Comparison of ENCODE assay signal across 9 cellular contexts in the genomic region with DNA sequence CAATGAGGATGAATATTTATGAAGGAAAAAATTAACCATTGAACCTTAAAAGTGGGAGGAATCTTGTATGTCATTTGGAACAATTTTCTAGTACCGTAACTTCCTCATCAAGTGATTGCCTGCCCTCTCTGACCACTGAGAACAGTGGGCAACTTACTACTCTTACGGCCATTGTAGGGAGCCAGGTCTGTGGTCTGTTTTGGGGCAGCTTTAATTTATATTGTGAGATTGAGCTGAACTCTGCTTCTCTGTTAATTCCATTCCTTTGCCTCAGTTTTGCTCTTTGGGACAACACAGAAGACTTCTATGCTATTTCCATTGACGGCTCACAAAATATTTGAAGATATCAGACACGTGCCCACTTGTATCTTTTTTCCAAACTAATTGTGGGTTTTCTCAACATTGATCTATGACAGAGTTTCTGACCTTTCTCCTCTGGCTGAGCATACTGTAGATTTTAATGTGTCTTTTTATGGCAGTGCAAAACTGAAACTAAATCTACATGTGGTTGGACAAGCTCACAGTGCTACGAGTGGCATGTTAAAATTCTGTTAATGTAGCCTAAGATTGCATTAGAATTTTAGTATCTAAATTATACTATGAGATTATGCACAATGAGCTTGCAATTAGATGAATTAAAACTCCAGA. TPM values are rescaled to one million over a fixed set of nuclear protein-coding genes. Genes with fewer than 3 reads are reported as not detected.
DNase-seq lines count a peak whose midpoint lies in the region; ATAC-seq, FAIRE-seq and TF ChIP-seq lines count a peak whose summit lies in the region.
"Had no signal": no experiment of that assay in that cellular context is flagged by ENCODE, and none has a peak within 500 bp of the region (broad histone marks: within the 10 kb centered on the region; RNA-seq: fewer than 3 reads in every experiment).

No MANE protein-coding gene starts in this region.

- TF ChIP-seq CTCF in pancreas (IDR thresholded peaks at IDR 0.05): no peak

- H3K4me3 Mint-ChIP-seq in activated naive CD8-positive, alpha-beta T cell treated with anti-CD3 and anti-CD28 coated beads, Interleukin-2, amount 10 ng/mL, durations not matched to agents 7 days and 5 days: peak overlapping the region; percentile 78
- H3K4me3 Mint-ChIP-seq: brain had no signal

- intact Hi-C loops in pancreas (cut with DNase I): no loop called here

- peak; percentile 60 for FAIRE-seq in pancreas (lab: Jason Lieb, UNC)

- DNase-seq in activated naive CD8-positive, alpha-beta T cell treated with anti-CD3 and anti-CD28 coated beads, Interleukin-2, amount 10 ng/mL, durations not matched to agents 7 days and 5 days: no peak
- DNase-seq in pancreas: no peak
- no peak for DNase-seq in KBM-7
- DNase-seq in ecto neural progenitor cell (ENCODE audit: low spot score): no peak
- DNase-seq in stimulated activated CD4-positive, alpha-beta T cell treated with anti-CD3 and anti-CD28 coated beads, Interleukin-12 subunit alpha, Interleukin-12 subunit beta, amount 100 ng/mL, for 4 hours: no peak

- no peaks in the 10 kb centered on the region for H3K27me3 Mint-ChIP-seq in activated naive CD8-positive, alpha-beta T cell treated with anti-CD3 and anti-CD28 coated beads, Interleukin-2, amount 10 ng/mL, durations not matched to agents 7 days and 5 days

- peaks cover 2% of the 10 kb centered on the region for H3K9me3 Mint-ChIP-seq in activated naive CD8-positive, alpha-beta T cell treated with anti-CD3 and anti-CD28 coated beads, Interleukin-2, amount 10 ng/mL, durations not matched to agents 7 days and 5 days

- in situ Hi-C loops in KBM-7 (cut with MboI; ENCODE audit: low pct_unique_long_range_greater_than_20kb, low sequenced_read_pairs): no loop called here

- H3K4me3 ChIP-seq in pancreas: peak overlapping the region in 1 of 4 donors; percentile 8

- ATAC-seq in GM19023 (IDR thresholded peaks at IDR 0.05; ENCODE audit: unreplicated experiment) (peak; percentile 54), HG03066 (IDR thresholded peaks at IDR 0.05; ENCODE audit: low read depth, unreplicated experiment) (peak; percentile 81), pancreas (peak in 3 of 4 donors; percentile 39 to 59 (median 56)), HG02610 (IDR thresholded peaks at IDR 0.05; ENCODE audit: unreplicated experiment) (no peak)
- ATAC-seq in activated naive CD8-positive, alpha-beta T cell treated with anti-CD3 and anti-CD28 coated beads, Interleukin-2, amount 10 ng/mL, durations not matched to agents 7 days and 5 days (ENCODE audit: low read depth): peak; percentile 88

- H3K36me3 Mint-ChIP-seq in activated naive CD8-positive, alpha-beta T cell treated with anti-CD3 and anti-CD28 coated beads, Interleukin-2, amount 10 ng/mL, durations not matched to agents 7 days and 5 days: peaks cover 1% of the 10 kb centered on the region
- H3K36me3 Mint-ChIP-seq: brain had no signal

- H3K9me3 ChIP-seq in pancreas: no peaks in the 10 kb centered on the region

- H3K4me1 ChIP-seq in pancreas: peaks cover 0 to 5% (median 0%) of the 10 kb centered on the region in 3 donors

- POLR2A ChIA-PET in activated naive CD8-positive, alpha-beta T cell treated with anti-CD3 and anti-CD28 coated beads, Interleukin-2, amount 10 ng/mL, durations not matched to agents 7 days and 5 days (lab: Charles Lee): interaction anchor here (1.0 kb wide), 1 partner anchor 135 kb away, joined by 3 read pairs; no protein-coding TSS in a partner anchor

- H3K27me3 ChIP-seq in pancreas: no peaks in the 10 kb centered on the region

- H3K4me1 Mint-ChIP-seq in activated naive CD8-positive, alpha-beta T cell treated with anti-CD3 and anti-CD28 coated beads, Interleukin-2, amount 10 ng/mL, durations not matched to agents 7 days and 5 days: peaks cover 5% of the 10 kb centered on the region

- no peak overlapping the region for H3K27ac ChIP-seq in pancreas

- H3K27ac Mint-ChIP-seq in activated naive CD8-positive, alpha-beta T cell treated with anti-CD3 and anti-CD28 coated beads, Interleukin-2, amount 10 ng/mL, durations not matched to agents 7 days and 5 days: peak overlapping the region; percentile 74

- H3K36me3 ChIP-seq in pancreas: no peaks in the 10 kb centered on the region

- WGBS in pancreas, 2 donors: 27 to 40% methylated on average over 5 of the region's 5 CpGs

RNA-seq across cellular contexts. Expression of gene ZNF281, which starts 27.8 kb away (rescaled TPM):
- 10 to 100 TPM; 17.2 to 18.1 TPM for total RNA-seq in activated naive CD8-positive, alpha-beta T cell treated with anti-CD3 and anti-CD28 coated beads, Interleukin-2, amount 10 ng/mL, durations not matched to agents 7 days and 5 days
- total RNA-seq in pancreas: 1 to 10 TPM; 3.5 to 10.0 (median 4.3) TPM
- polyA plus RNA-seq in pancreas: 1 to 10 TPM; 2.2 to 3.2 TPM
